29 cellular contexts compared by ENCODE assay signal in genomic region chr5:73268826-73269225, GRCh38.
"Had no signal": no experiment of that assay in that cellular context is flagged by ENCODE, and none has a peak within 500 bp of the region (broad histone marks: within the 10 kb centered on the region; RNA-seq: fewer than 3 reads in every experiment).

No MANE protein-coding gene starts in this region.

- H3K9me3 Mint-ChIP-seq: activated B cell treated with CpG ODN at 0.5 μM for 24 hours; activated CD4-positive, alpha-beta T cell treated with anti-CD3 and anti-CD28 coated beads, Interleukin-2, amount 10 ng/mL, durations not matched to agents 24 days and 14 days; activated naive CD4-positive, alpha-beta T cell treated with anti-CD3 and anti-CD28 coated beads, Interleukin-2, amount 50 U/mL, for 24 hours; activated T-cell treated with anti-CD3 and anti-CD28 coated beads, Interleukin-2, amount 50 U/mL, for 24 hours; activated T-helper 1 cell treated with anti-CD3 and anti-CD28 coated beads, Interleukin-12 subunit alpha, Interleukin-12 subunit beta, Interleukin-2, Interleukin-4 antibody, amounts not matched to agents 30 ng/mL and 10 ng/mL and 1 ng/mL, durations not matched to agents 14 hours and 24 hours and 36 hours; central memory CD8-positive, alpha-beta T cell had no signal

- H3K4me3 ChIP-seq: body of pancreas had no signal

- DNase-seq: activated B cell treated with CpG ODN at 0.5 μM for 24 hours; activated CD4-positive, alpha-beta T cell treated with anti-CD3 and anti-CD28 coated beads for 1 hour; activated CD4-positive, alpha-beta T cell treated with anti-CD3 and anti-CD28 coated beads, Interleukin-2, amount 10 ng/mL, durations not matched to agents 24 days and 14 days; activated CD4-positive, alpha-beta T cell treated with anti-CD3 and anti-CD28 coated beads, Interleukin-2, amount 50 U/mL, for 48 hours; activated CD8-positive, alpha-beta memory T cell treated with anti-CD3 and anti-CD28 coated beads, Interleukin-2, amount 10 ng/mL, durations not matched to agents 7 days and 5 days; activated effector memory CD4-positive, alpha-beta T cell treated with Interleukin-2 at 50 U/mL for 16 hours; activated naive CD4-positive, alpha-beta T cell; activated T-cell treated with anti-CD3 and anti-CD28 coated beads, Interleukin-2, amount 50 U/mL, for 24 hours; aorta; body of pancreas; MM.1S; NCI-H1105 treated with DMSO at 0.1 percent for 48 hours; NCI-H1436 treated with DMSO at 0.1 percent for 48 hours; NCI-H187; NCI-H2081 treated with DMSO at 0.1 percent for 48 hours; NCI-H2171; NCI-H2227 treated with DMSO at 0.1 percent for 48 hours; NCI-H446 treated with DMSO at 0.1 percent for 48 hours; NCI-H524 treated with DMSO at 0.1 percent for 48 hours; NK-92 treated with Interleukin-12 subunit alpha and Interleukin-12 subunit beta, amount 100 ng/mL, for 24 hours; OCI-M1; RPMI8226; SHP77; T-helper 17 cell; T-helper 9 cell had no signal

- H3K4me1 Mint-ChIP-seq: activated B cell treated with CpG ODN at 0.5 μM for 24 hours; activated CD4-positive, alpha-beta T cell treated with anti-CD3 and anti-CD28 coated beads, Interleukin-2, amount 10 ng/mL, durations not matched to agents 24 days and 14 days; activated CD8-positive, alpha-beta memory T cell treated with anti-CD3 and anti-CD28 coated beads, Interleukin-2, amount 10 ng/mL, durations not matched to agents 7 days and 5 days; activated naive CD4-positive, alpha-beta T cell treated with anti-CD3 and anti-CD28 coated beads, Interleukin-2, amount 50 U/mL, for 24 hours; central memory CD8-positive, alpha-beta T cell; T-helper 17 cell had no signal

- H3K27ac Mint-ChIP-seq: activated B cell treated with CpG ODN at 0.5 μM for 24 hours; activated CD4-positive, alpha-beta T cell treated with anti-CD3 and anti-CD28 coated beads, Interleukin-2, amount 10 ng/mL, durations not matched to agents 24 days and 14 days; activated CD8-positive, alpha-beta memory T cell treated with anti-CD3 and anti-CD28 coated beads, Interleukin-2, amount 10 ng/mL, durations not matched to agents 7 days and 5 days; activated naive CD4-positive, alpha-beta T cell treated with anti-CD3 and anti-CD28 coated beads, Interleukin-2, amount 50 U/mL, for 24 hours; activated T-cell treated with anti-CD3 and anti-CD28 coated beads, Interleukin-2, amount 50 U/mL, for 24 hours; activated T-helper 1 cell treated with anti-CD3 and anti-CD28 coated beads, Interleukin-12 subunit alpha, Interleukin-12 subunit beta, Interleukin-2, Interleukin-4 antibody, amounts not matched to agents 30 ng/mL and 10 ng/mL and 1 ng/mL, durations not matched to agents 14 hours and 24 hours and 36 hours; T-helper 17 cell had no signal

- H3K9me3 ChIP-seq: body of pancreas had no signal

- H3K27ac ChIP-seq: body of pancreas had no signal

- H3K36me3 Mint-ChIP-seq: activated CD8-positive, alpha-beta memory T cell treated with anti-CD3 and anti-CD28 coated beads, Interleukin-2, amount 10 ng/mL, durations not matched to agents 7 days and 5 days; activated naive CD4-positive, alpha-beta T cell treated with anti-CD3 and anti-CD28 coated beads, Interleukin-2, amount 50 U/mL, for 24 hours had no signal

- H3K27me3 ChIP-seq: body of pancreas had no signal

- ATAC-seq: activated CD8-positive, alpha-beta memory T cell treated with anti-CD3 and anti-CD28 coated beads, Interleukin-2, amount 10 ng/mL, durations not matched to agents 7 days and 5 days; body of pancreas; Panc1; T-helper 17 cell had no signal

- H3K4me3 Mint-ChIP-seq: activated B cell treated with CpG ODN at 0.5 μM for 24 hours; activated CD4-positive, alpha-beta T cell treated with anti-CD3 and anti-CD28 coated beads, Interleukin-2, amount 10 ng/mL, durations not matched to agents 24 days and 14 days; activated CD8-positive, alpha-beta memory T cell treated with anti-CD3 and anti-CD28 coated beads, Interleukin-2, amount 10 ng/mL, durations not matched to agents 7 days and 5 days; activated naive CD4-positive, alpha-beta T cell treated with anti-CD3 and anti-CD28 coated beads, Interleukin-2, amount 50 U/mL, for 24 hours; activated T-cell treated with anti-CD3 and anti-CD28 coated beads, Interleukin-2, amount 50 U/mL, for 24 hours; activated T-helper 1 cell treated with anti-CD3 and anti-CD28 coated beads, Interleukin-12 subunit alpha, Interleukin-12 subunit beta, Interleukin-2, Interleukin-4 antibody, amounts not matched to agents 30 ng/mL and 10 ng/mL and 1 ng/mL, durations not matched to agents 14 hours and 24 hours and 36 hours; central memory CD8-positive, alpha-beta T cell; T-helper 17 cell had no signal

- H3K4me1 ChIP-seq: body of pancreas had no signal
